8 cellular contexts compared by ENCODE assay signal in genomic region chr2:155377178-155377780, GRCh38.
A peak's percentile ranks its signal among the peaks of the same experiment; 100 is the strongest.
DNase-seq lines count a peak whose midpoint lies in the region; ATAC-seq, FAIRE-seq and TF ChIP-seq lines count a peak whose summit lies in the region.

No MANE protein-coding gene starts in this region.

- TF ChIP-seq POLR2A in endothelial cell of umbilical vein (IDR thresholded peaks at IDR 0.05; ENCODE audit: low read depth, low read length) (no peak), spleen (IDR thresholded peaks at IDR 0.05) (no peak)

- H3K4me3 Mint-ChIP-seq in Calu3 (ENCODE audit: low read depth, unreplicated experiment), result no peak overlapping the region

- H3K27me3 ChIP-seq in endothelial cell of umbilical vein (ENCODE audit: control insufficient read depth in 2 of 2, insufficient read depth in 2 of 2, low read length in 2 of 2), result no peaks in the 10 kb centered on the region
- H3K27me3 ChIP-seq in smooth muscle cell (ENCODE audit: low read depth), result no peaks in the 10 kb centered on the region
- H3K27me3 ChIP-seq in spleen (replicated peaks in 1 of 7), result no peaks in the 10 kb centered on the region
- H3K27me3 ChIP-seq in effector memory CD4-positive, alpha-beta T cell (replicated peaks; ENCODE audit: control insufficient read depth, insufficient read depth, low read length, poor library complexity, severe bottlenecking), result no peaks in the 10 kb centered on the region

- H3K27ac Mint-ChIP-seq in Calu3 (ENCODE audit: unreplicated experiment), result no peak overlapping the region

- BruUV-seq in Calu3 (replicated peaks; lab: Mats Ljungman, UMichigan) (no TSS peak), endothelial cell of umbilical vein (replicated peaks; lab: Mats Ljungman, UMichigan) (no TSS peak)

- no peaks in the 10 kb centered on the region for H3F3A ChIP-seq in smooth muscle cell (ENCODE audit: low read depth)

- dilution Hi-C loops in endothelial cell of umbilical vein (cut with MboI; ENCODE audit: extremely low pct_ligation_motif_present, low sequenced_read_pairs), result no loop called here

- 79% methylated on average over 6 of the region's 6 CpGs for WGBS in smooth muscle cell (ENCODE audit: low lambda C conversion rate)
- WGBS in spleen, 5 donors, result 65 to 73% (median 70%) methylated on average over 6 of the region's 6 CpGs

- TF ChIP-seq CTCF in Calu3 (IDR thresholded peaks at IDR 0.05; ENCODE audit: unreplicated experiment), result peak; percentile 14
- TF ChIP-seq CTCF in endothelial cell of umbilical vein (IDR thresholded peaks at IDR 0.05; ENCODE audit: extremely low read depth in 1 of 2, insufficient read depth in 1 of 2, low read depth in 1 of 2, low read length in 2 of 2), result peak; percentile 12 to 24
- TF ChIP-seq CTCF in smooth muscle cell (IDR thresholded peaks at IDR 0.05; ENCODE audit: borderline replicate concordance, insufficient read depth, poor library complexity, severe bottlenecking), result peak; percentile 51
- peak in 4 of 11 experiments; percentile 8 to 37 (median 20) for TF ChIP-seq CTCF in spleen (IDR thresholded peaks at IDR 0.05 in 8 of 11, conservative IDR thresholded peaks at IDR 0.05 in 3 of 11)

- H3K36me3 ChIP-seq in endothelial cell of umbilical vein (ENCODE audit: control insufficient read depth in 2 of 2, extremely low read depth in 1 of 2, insufficient read depth in 2 of 2, low read length in 2 of 2), result no peaks in the 10 kb centered on the region
- no peaks in the 10 kb centered on the region for H3K36me3 ChIP-seq in smooth muscle cell (ENCODE audit: low read depth)
- no peaks in the 10 kb centered on the region for H3K36me3 ChIP-seq in spleen
- H3K36me3 ChIP-seq in effector memory CD4-positive, alpha-beta T cell (ENCODE audit: control insufficient read depth, insufficient read depth, low read length), result no peaks in the 10 kb centered on the region

- H3K4me2 ChIP-seq in endothelial cell of umbilical vein (ENCODE audit: insufficient read depth, low read length), result peak overlapping the region; percentile 65
- H3K4me2 ChIP-seq in smooth muscle cell, result no peak overlapping the region

- no peaks in the 10 kb centered on the region for H3K9me3 Mint-ChIP-seq in Calu3 (ENCODE audit: low read depth, unreplicated experiment)

- H3K9me3 ChIP-seq in endothelial cell of umbilical vein (replicated peaks; ENCODE audit: control insufficient read depth, insufficient read depth, low read length) (no peaks in the 10 kb centered on the region), smooth muscle cell (replicated peaks; ENCODE audit: low read depth) (no peaks in the 10 kb centered on the region), spleen (no peaks in the 10 kb centered on the region)
- H3K9me3 ChIP-seq in effector memory CD4-positive, alpha-beta T cell (ENCODE audit: control insufficient read depth, low read length), result no peaks in the 10 kb centered on the region

- H3K36me3 Mint-ChIP-seq in Calu3 (ENCODE audit: insufficient read depth, unreplicated experiment), result no peaks in the 10 kb centered on the region

- intact Hi-C loops in Calu3 (cut with micrococcal nuclease; ENCODE audit: unreplicated experiment), result loop anchor here (1.0 to 10.0 kb wide), 8 partner anchors 315 to 1958 kb away; no protein-coding TSS in a partner anchor
- intact Hi-C loops in endothelial cell of umbilical vein (cut with micrococcal nuclease), result loop anchor here (1.0 to 10.0 kb wide), 8 partner anchors 439 to 1817 kb away; no protein-coding TSS in a partner anchor
- intact Hi-C loops in spleen (cut with DNase I; ENCODE audit: low total_unique reads), result loop anchor here (10.0 kb wide), 2 partner anchors 1218 to 1818 kb away; no protein-coding TSS in a partner anchor

- H3K27ac ChIP-seq in endothelial cell of umbilical vein (ENCODE audit: insufficient read depth, low read depth, low read length) (peak overlapping the region; percentile 43), smooth muscle cell (ENCODE audit: low read depth) (no peak overlapping the region), spleen (no peak overlapping the region)
- no peak overlapping the region for H3K27ac ChIP-seq in effector memory CD4-positive, alpha-beta T cell (ENCODE audit: insufficient read depth, low read length, poor library complexity, severe bottlenecking)

- no peaks in the 10 kb centered on the region for H3K27me3 Mint-ChIP-seq in Calu3 (ENCODE audit: unreplicated experiment)

- ATAC-seq in HG02981 (IDR thresholded peaks at IDR 0.05; ENCODE audit: unreplicated experiment) (peak; percentile 60), HG02938 (IDR thresholded peaks at IDR 0.05; ENCODE audit: unreplicated experiment) (no peak)

- H2AFZ ChIP-seq in endothelial cell of umbilical vein (ENCODE audit: low read depth, low read length), result peak overlapping the region; percentile 83
- no peak overlapping the region for H2AFZ ChIP-seq in smooth muscle cell (ENCODE audit: low read depth)

- peak overlapping the region; percentile 38 for H3K9ac ChIP-seq in endothelial cell of umbilical vein (replicated peaks; ENCODE audit: extremely low read depth, insufficient read depth, low read length)
- no peak overlapping the region for H3K9ac ChIP-seq in smooth muscle cell (ENCODE audit: low read depth)

- H3K4me1 Mint-ChIP-seq in Calu3 (ENCODE audit: low read depth, unreplicated experiment), result no peaks in the 10 kb centered on the region

- H4K20me1 ChIP-seq in endothelial cell of umbilical vein (replicated peaks; ENCODE audit: control insufficient read depth, extremely low read depth, insufficient read depth, low read length), result no peaks in the 10 kb centered on the region
- H4K20me1 ChIP-seq in smooth muscle cell (ENCODE audit: low read depth), result no peaks in the 10 kb centered on the region

- H3K9me1 ChIP-seq in endothelial cell of umbilical vein (replicated peaks; ENCODE audit: control insufficient read depth, extremely low read depth, insufficient read depth, low read length), result no peaks in the 10 kb centered on the region

- POLR2A ChIA-PET in endothelial cell of umbilical vein (lab: Charles Lee), result interaction anchor here (1.0 kb wide), 1 partner anchor 439 kb away, joined by 3 read pairs; no protein-coding TSS in a partner anchor

- H3K79me2 ChIP-seq in endothelial cell of umbilical vein (ENCODE audit: control insufficient read depth, insufficient read depth, low read length) (no peaks in the 10 kb centered on the region), smooth muscle cell (ENCODE audit: low read depth) (no peaks in the 10 kb centered on the region)

- CTCF ChIA-PET in Calu3 (lab: Charles Lee), result interaction anchor here (1.0 to 1.4 kb wide), 3 partner anchors 439 to 965 kb away, joined by 4 to 7 read pairs (median 6); no protein-coding TSS in a partner anchor
- CTCF ChIA-PET in endothelial cell of umbilical vein (lab: Charles Lee), result interaction anchor here (0.5 to 6.2 kb wide), 80 partner anchors 8 to 1959 kb away, joined by 3 to 238 read pairs (median 4); partner anchors contain the start of gene ERMN

- H3K4me1 ChIP-seq in endothelial cell of umbilical vein (ENCODE audit: control insufficient read depth, extremely low read depth, insufficient read depth, low read length), result peaks cover 19% of the 10 kb centered on the region
- H3K4me1 ChIP-seq in smooth muscle cell (ENCODE audit: low read depth), result no peaks in the 10 kb centered on the region
- H3K4me1 ChIP-seq in spleen, result no peaks in the 10 kb centered on the region
- H3K4me1 ChIP-seq in effector memory CD4-positive, alpha-beta T cell (ENCODE audit: control insufficient read depth, insufficient read depth, low read length, poor library complexity, severe bottlenecking), result no peaks in the 10 kb centered on the region

- H3K4me3 ChIP-seq in endothelial cell of umbilical vein (replicated peaks in 1 of 3; ENCODE audit: insufficient read depth in 1 of 3, low read depth in 1 of 3, low read length in 3 of 3) (peak overlapping the region in 1 of 3 experiments; percentile 40), smooth muscle cell (no peak overlapping the region), spleen (no peak overlapping the region)
- H3K4me3 ChIP-seq in effector memory CD4-positive, alpha-beta T cell (ENCODE audit: insufficient read depth, low read depth, low read length, poor library complexity, severe bottlenecking), result no peak overlapping the region

- DNase-seq in Calu3, result no peak
- peak; percentile 38 for DNase-seq in NOMO-1 treated with DMSO at 0.1 percent for 48 hours (lab: John Stamatoyannopoulos, UW; ENCODE audit: unreplicated experiment)
- DNase-seq in endothelial cell of umbilical vein (ENCODE audit: low read depth, low spot score), result peak; percentile 75
- no peak for DNase-seq in smooth muscle cell (lab: John Stamatoyannopoulos, UW; ENCODE audit: unreplicated experiment)
- no peak for DNase-seq in spleen
- DNase-seq in effector memory CD4-positive, alpha-beta T cell, result no peak

- no peak for FAIRE-seq in endothelial cell of umbilical vein (lab: Jason Lieb, UNC)

TF ChIP-seq in endothelial cell of umbilical vein, 7 proteins besides CTCF, POLR2A, EP300 and RAD21:
- TF ChIP-seq POLR2AphosphoS5 (IDR thresholded peaks at IDR 0.05; ENCODE audit: insufficient read depth, low read depth, low read length), result no peak
- no peak for TF ChIP-seq GATA2 (IDR thresholded peaks at IDR 0.05; ENCODE audit: insufficient read depth, insufficient read length, low read depth, low read length)
- no peak for TF ChIP-seq MAX (IDR thresholded peaks at IDR 0.05; ENCODE audit: insufficient read depth, insufficient read length)
- no peak for TF ChIP-seq JUN (IDR thresholded peaks at IDR 0.05; ENCODE audit: borderline replicate concordance, insufficient read depth, insufficient read length, low read depth)
- no peak for TF ChIP-seq FOS (IDR thresholded peaks at IDR 0.05; ENCODE audit: borderline replicate concordance, insufficient read depth, low read length)
- no peak for TF ChIP-seq MYC (IDR thresholded peaks at IDR 0.05; ENCODE audit: low read depth, low read length)
- TF ChIP-seq EZH2 (IDR thresholded peaks at IDR 0.05; ENCODE audit: borderline replicate concordance, low read depth, low read length, severe bottlenecking), result no peak

Comparison
In these comparisons a context has a peak if more than half of its experiments do, and no peak if none do; other contexts are left out.
1. DNase-seq: peak in NOMO-1 treated with DMSO at 0.1 percent for 48 hours (single experiment) and endothelial cell of umbilical vein (single experiment); none in Calu3 (single experiment), smooth muscle cell (single experiment), spleen (single experiment) and effector memory CD4-positive, alpha-beta T cell (0 of 3).